ENCODE assay signal across 25 cellular contexts in genomic region chr7:150745086-150745485, GRCh38. TPM values are rescaled to one million over a fixed set of nuclear protein-coding genes. Genes with fewer than 3 reads are reported as not detected.
DNase-seq lines count a peak whose midpoint lies in the region; ATAC-seq and TF ChIP-seq lines count a peak whose summit lies in the region.
"Had no signal": no experiment of that assay in that cellular context is flagged by ENCODE, and none has a peak within 500 bp of the region (broad histone marks: within the 10 kb centered on the region; RNA-seq: fewer than 3 reads in every experiment).

No MANE protein-coding gene starts in this region.

- no peak overlapping the region for H3K4me3 ChIP-seq in DND-41 (ENCODE audit: low read depth in 1 of 2, low read length in 2 of 2)
- peak overlapping the region; percentile 18 for H3K4me3 ChIP-seq in naive thymus-derived CD4-positive, alpha-beta T cell (ENCODE audit: low read length)
- H3K4me3 ChIP-seq: smooth muscle cell, upper lobe of left lung had no signal

- no peak for TF ChIP-seq CTCF in DND-41 (IDR thresholded peaks at IDR 0.05; ENCODE audit: borderline replicate concordance, extremely low read depth, low read length, poor library complexity, severe bottlenecking)

- no peaks in the 10 kb centered on the region for H3K9me3 Mint-ChIP-seq in T-helper 2 cell treated with Interferon-gamma antibody and Interleukin-4, amounts not matched to agents 5 μg/mL and 100 μg/mL, for 36 hours
- peaks cover 0 to 2% of the 10 kb centered on the region in 2 donors for H3K9me3 Mint-ChIP-seq in activated T-cell treated with anti-CD3 and anti-CD28 coated beads, Interleukin-2, amount 50 U/mL, for 72 hours
- peaks cover 0 to 2% (median 0%) of the 10 kb centered on the region in 11 donors for H3K9me3 Mint-ChIP-seq in naive thymus-derived CD4-positive, alpha-beta T cell

- peaks cover 66% of the 10 kb centered on the region for H3K36me3 Mint-ChIP-seq in T-helper 2 cell treated with Interferon-gamma antibody and Interleukin-4, amounts not matched to agents 5 μg/mL and 100 μg/mL, for 36 hours (ENCODE audit: low read depth)
- H3K36me3 Mint-ChIP-seq in activated T-cell treated with anti-CD3 and anti-CD28 coated beads, Interleukin-2, amount 50 U/mL, for 72 hours (ENCODE audit: insufficient read depth in 2 of 2), result peaks cover 29 to 43% of the 10 kb centered on the region in 2 donors
- peaks cover 49 to 70% (median 63%) of the 10 kb centered on the region in 5 donors for H3K36me3 Mint-ChIP-seq in naive thymus-derived CD4-positive, alpha-beta T cell

- H4K20me1 ChIP-seq in DND-41 (ENCODE audit: insufficient read depth, low read length), result peaks cover 19% of the 10 kb centered on the region

- intact Hi-C loops in naive thymus-derived CD4-positive, alpha-beta T cell (cut with micrococcal nuclease), result loop anchor here in 1 of 2 donors (1.0 to 2.0 kb wide), 2 partner anchors 10 to 112 kb away; partner anchors contain the start of gene GIMAP6

- H3K4me1 Mint-ChIP-seq in T-helper 2 cell treated with Interferon-gamma antibody and Interleukin-4, amounts not matched to agents 5 μg/mL and 100 μg/mL, for 36 hours (ENCODE audit: low read depth), result peaks cover 72% of the 10 kb centered on the region
- H3K4me1 Mint-ChIP-seq in activated T-cell treated with anti-CD3 and anti-CD28 coated beads, Interleukin-2, amount 50 U/mL, for 72 hours (ENCODE audit: low read depth), result peaks cover 98% of the 10 kb centered on the region
- H3K4me1 Mint-ChIP-seq in naive thymus-derived CD4-positive, alpha-beta T cell, result peaks cover 60 to 97% (median 94%) of the 10 kb centered on the region in 7 donors

- no peak overlapping the region for H2AFZ ChIP-seq in DND-41 (ENCODE audit: low read depth, low read length)

- H3K9ac ChIP-seq in DND-41 (ENCODE audit: low read depth, low read length), result no peak overlapping the region

- peaks cover 51% of the 10 kb centered on the region for H3K36me3 ChIP-seq in DND-41 (ENCODE audit: insufficient read depth, low read length)
- H3K36me3 ChIP-seq in naive thymus-derived CD4-positive, alpha-beta T cell (ENCODE audit: control insufficient read depth in 2 of 3, insufficient read depth in 3 of 3, low read length in 3 of 3), result peaks cover 22 to 55% (median 24%) of the 10 kb centered on the region in 3 experiments

- CTCF ChIA-PET in naive thymus-derived CD4-positive, alpha-beta T cell (lab: Charles Lee), result interaction anchor here (0.6 to 3.2 kb wide), 6 partner anchors 10 to 296 kb away, joined by 3 to 17 read pairs (median 4); partner anchors contain the start of genes GIMAP2 and GIMAP4

- peak overlapping the region; percentile 94 for H3K4me3 Mint-ChIP-seq in T-helper 2 cell treated with Interferon-gamma antibody and Interleukin-4, amounts not matched to agents 5 μg/mL and 100 μg/mL, for 36 hours
- peak overlapping the region; percentile 91 to 94 for H3K4me3 Mint-ChIP-seq in activated T-cell treated with anti-CD3 and anti-CD28 coated beads, Interleukin-2, amount 50 U/mL, for 72 hours
- peak overlapping the region; percentile 90 to 100 (median 98) for H3K4me3 Mint-ChIP-seq in naive thymus-derived CD4-positive, alpha-beta T cell

- no peaks in the 10 kb centered on the region for H3K9me3 ChIP-seq in DND-41 (ENCODE audit: insufficient read depth, low read length, severe bottlenecking)
- H3K9me3 ChIP-seq in naive thymus-derived CD4-positive, alpha-beta T cell (ENCODE audit: control insufficient read depth in 2 of 3, low read length in 3 of 3), result no peaks in the 10 kb centered on the region
- H3K9me3 ChIP-seq: upper lobe of left lung had no signal

- peak; percentile 32 for ATAC-seq in DND-41 (ENCODE audit: insufficient read depth, low read depth)
- peak in 1 of 2 donors; percentile 12 for ATAC-seq in activated T-cell treated with anti-CD3 and anti-CD28 coated beads, Interleukin-2, amount 50 U/mL, for 72 hours (replicated peaks in 1 of 2)
- no peak for ATAC-seq in naive thymus-derived CD4-positive, alpha-beta T cell

- peak overlapping the region; percentile 11 for H3K27ac ChIP-seq in DND-41 (ENCODE audit: low read length)
- peak overlapping the region; percentile 82 for H3K27ac ChIP-seq in naive thymus-derived CD4-positive, alpha-beta T cell (ENCODE audit: low read depth, low read length)

- peak overlapping the region; percentile 78 for H3K27ac Mint-ChIP-seq in T-helper 2 cell treated with Interferon-gamma antibody and Interleukin-4, amounts not matched to agents 5 μg/mL and 100 μg/mL, for 36 hours
- peak overlapping the region; percentile 40 for H3K27ac Mint-ChIP-seq in activated T-cell treated with anti-CD3 and anti-CD28 coated beads, Interleukin-2, amount 50 U/mL, for 72 hours
- H3K27ac Mint-ChIP-seq in naive thymus-derived CD4-positive, alpha-beta T cell, result peak overlapping the region; percentile 93 to 97 (median 95)

- no peaks in the 10 kb centered on the region for H3K27me3 Mint-ChIP-seq in T-helper 2 cell treated with Interferon-gamma antibody and Interleukin-4, amounts not matched to agents 5 μg/mL and 100 μg/mL, for 36 hours (ENCODE audit: low read depth)
- no peaks in the 10 kb centered on the region for H3K27me3 Mint-ChIP-seq in activated T-cell treated with anti-CD3 and anti-CD28 coated beads, Interleukin-2, amount 50 U/mL, for 72 hours (ENCODE audit: low read depth)
- no peaks in the 10 kb centered on the region for H3K27me3 Mint-ChIP-seq in naive thymus-derived CD4-positive, alpha-beta T cell

- no peaks in the 10 kb centered on the region for H3K27me3 ChIP-seq in DND-41 (ENCODE audit: insufficient read depth, low read length, poor library complexity)
- no peaks in the 10 kb centered on the region for H3K27me3 ChIP-seq in naive thymus-derived CD4-positive, alpha-beta T cell (ENCODE audit: control insufficient read depth in 2 of 2, insufficient read depth in 2 of 2, low read length in 2 of 2)
- H3K27me3 ChIP-seq: upper lobe of left lung had no signal

- POLR2A ChIA-PET in naive thymus-derived CD4-positive, alpha-beta T cell (lab: Charles Lee), result interaction anchor here (0.5 to 12.5 kb wide), 29 partner anchors 7 to 296 kb away, joined by 3 to 267 read pairs (median 6); partner anchors contain the start of genes GIMAP1, GIMAP2, GIMAP4 and GIMAP5

- H3K4me2 ChIP-seq in DND-41 (ENCODE audit: insufficient read depth, low read length), result 0 out of 2 replicates have a peak overlapping the region, but pooled peaks have one; percentile 3
- H3K4me2 ChIP-seq: smooth muscle cell had no signal

- peaks cover 39% of the 10 kb centered on the region for H3K79me2 ChIP-seq in DND-41 (ENCODE audit: insufficient read depth, low read length)

- peaks cover 48% of the 10 kb centered on the region for H3K4me1 ChIP-seq in DND-41 (ENCODE audit: insufficient read depth, low read length)
- H3K4me1 ChIP-seq in naive thymus-derived CD4-positive, alpha-beta T cell (ENCODE audit: control insufficient read depth in 2 of 2, insufficient read depth in 2 of 2, low read length in 2 of 2), result peaks cover 68 to 78% of the 10 kb centered on the region in 2 donors

- no peak for DNase-seq in T-helper 2 cell treated with Interferon-gamma antibody and Interleukin-4, amounts not matched to agents 5 μg/mL and 100 μg/mL, for 36 hours (ENCODE audit: low spot score)
- no peak for DNase-seq in T-helper 2 cell
- no peak for DNase-seq in DND-41
- DNase-seq in activated T-cell treated with anti-CD3 and anti-CD28 coated beads, Interleukin-2, amount 50 U/mL, for 72 hours, result no peak
- no peak for DNase-seq in naive thymus-derived CD4-positive, alpha-beta T cell
- no peak for DNase-seq in DMS153 (lab: John Stamatoyannopoulos, UW)
- no peak for DNase-seq in OCI-M1 (lab: John Stamatoyannopoulos, UW)
- DNase-seq in stimulated activated CD4-positive, alpha-beta T cell treated with anti-CD3 and anti-CD28 coated beads, Interleukin-1b, Interleukin-23, amount 100 ng/mL, for 48 hours, result no peak
- DNase-seq: 8988T; activated CD4-positive, CD25-positive, alpha-beta regulatory T cell treated with anti-CD3 and anti-CD28 coated beads, Interleukin-2, amount 50 U/mL, for 72 hours; AML-193; amniotic stem cell; COR-L47; GOT3; NCI-H1048; NCI-H2081; NCI-H345; NCI-H774; retina; stimulated activated CD4-positive, alpha-beta T cell treated with anti-CD3 and anti-CD28 coated beads, Interleukin-4, amount 100 ng/mL, for 4 hours had no signal

RNA-seq across cellular contexts. Expression of gene GIMAP5, which starts 7.9 kb away (rescaled TPM):
- total RNA-seq in activated T-cell treated with anti-CD3 and anti-CD28 coated beads, Interleukin-2, amount 50 U/mL, for 72 hours, result 10 to 100 TPM; 43.5 to 50.5 TPM
- total RNA-seq in naive thymus-derived CD4-positive, alpha-beta T cell, result 100 to 1,000 TPM in 3 of 5 experiments, 10 to 100 TPM in 2; 58.1 to 422 (median 214) TPM
- 100 to 1,000 TPM; 570 to 819 TPM for polyA plus RNA-seq in naive thymus-derived CD4-positive, alpha-beta T cell
- total RNA-seq: myocyte, osteoblast, smooth muscle cell had no signal
- polyA plus RNA-seq: smooth muscle cell had no signal

RNA-seq across cellular contexts. Expression of gene GIMAP1, which starts 28.7 kb away (rescaled TPM):
- 1 to 10 TPM; 5.5 to 9.3 TPM for total RNA-seq in activated T-cell treated with anti-CD3 and anti-CD28 coated beads, Interleukin-2, amount 50 U/mL, for 72 hours
- 100 to 1,000 TPM in 2 of 5 experiments, 10 to 100 TPM in 3; 23.3 to 124 (median 32.6) TPM for total RNA-seq in naive thymus-derived CD4-positive, alpha-beta T cell
- 100 to 1,000 TPM in 1 of 2 donors, 10 to 100 TPM in 1; 75.4 to 104 TPM for polyA plus RNA-seq in naive thymus-derived CD4-positive, alpha-beta T cell
- total RNA-seq: myocyte, osteoblast, smooth muscle cell had no signal
- polyA plus RNA-seq: smooth muscle cell had no signal

RNA-seq across cellular contexts. Expression of gene TMEM176B, which starts 55.1 kb away (rescaled TPM):
- total RNA-seq in activated T-cell treated with anti-CD3 and anti-CD28 coated beads, Interleukin-2, amount 50 U/mL, for 72 hours, result not detected
- 1 to 10 TPM in 3 of 5 experiments, not detected in 2; 2.0 to 7.1 (median 2.8) TPM for total RNA-seq in naive thymus-derived CD4-positive, alpha-beta T cell
- polyA plus RNA-seq in naive thymus-derived CD4-positive, alpha-beta T cell, result under 1 TPM in 1 of 2 donors, not detected in 1; 0.53 TPM
- total RNA-seq: endothelial cell of umbilical vein, myocyte had no signal

RNA-seq across cellular contexts. Expression of gene TMEM176A, which starts 55.5 kb away (rescaled TPM):
- under 1 TPM; 0.24 to 0.30 TPM for total RNA-seq in activated T-cell treated with anti-CD3 and anti-CD28 coated beads, Interleukin-2, amount 50 U/mL, for 72 hours
- 1 to 10 TPM in 3 of 5 experiments, not detected in 2; 1.3 to 4.4 (median 1.8) TPM for total RNA-seq in naive thymus-derived CD4-positive, alpha-beta T cell
- under 1 TPM; 0.35 to 0.38 TPM for polyA plus RNA-seq in naive thymus-derived CD4-positive, alpha-beta T cell
- total RNA-seq: endothelial cell of umbilical vein, myocyte, osteoblast had no signal
- polyA plus RNA-seq: endothelial cell of umbilical vein had no signal

RNA-seq across cellular contexts. Expression of gene GIMAP2, which starts 59.6 kb away (rescaled TPM):
- total RNA-seq in activated T-cell treated with anti-CD3 and anti-CD28 coated beads, Interleukin-2, amount 50 U/mL, for 72 hours, result 10 to 100 TPM; 47.8 to 59.4 TPM
- total RNA-seq in naive thymus-derived CD4-positive, alpha-beta T cell, result 100 to 1,000 TPM in 3 of 5 experiments, 10 to 100 TPM in 2; 79.4 to 286 (median 122) TPM
- polyA plus RNA-seq in naive thymus-derived CD4-positive, alpha-beta T cell, result 100 to 1,000 TPM; 150 to 153 TPM
- total RNA-seq: smooth muscle cell had no signal

Comparison
In these comparisons a context has a peak if more than half of its experiments do, and no peak if none do; other contexts are left out.
1. H3K27ac Mint-ChIP-seq: peak in every context shown above with its lines; median percentile 95 in naive thymus-derived CD4-positive, alpha-beta T cell; 78 in T-helper 2 cell treated with Interferon-gamma antibody and Interleukin-4, amounts not matched to agents 5 μg/mL and 100 μg/mL, for 36 hours; 40 in activated T-cell treated with anti-CD3 and anti-CD28 coated beads, Interleukin-2, amount 50 U/mL, for 72 hours.